Comparison of ENCODE assay signal across 1 cellular context in the genomic region with DNA sequence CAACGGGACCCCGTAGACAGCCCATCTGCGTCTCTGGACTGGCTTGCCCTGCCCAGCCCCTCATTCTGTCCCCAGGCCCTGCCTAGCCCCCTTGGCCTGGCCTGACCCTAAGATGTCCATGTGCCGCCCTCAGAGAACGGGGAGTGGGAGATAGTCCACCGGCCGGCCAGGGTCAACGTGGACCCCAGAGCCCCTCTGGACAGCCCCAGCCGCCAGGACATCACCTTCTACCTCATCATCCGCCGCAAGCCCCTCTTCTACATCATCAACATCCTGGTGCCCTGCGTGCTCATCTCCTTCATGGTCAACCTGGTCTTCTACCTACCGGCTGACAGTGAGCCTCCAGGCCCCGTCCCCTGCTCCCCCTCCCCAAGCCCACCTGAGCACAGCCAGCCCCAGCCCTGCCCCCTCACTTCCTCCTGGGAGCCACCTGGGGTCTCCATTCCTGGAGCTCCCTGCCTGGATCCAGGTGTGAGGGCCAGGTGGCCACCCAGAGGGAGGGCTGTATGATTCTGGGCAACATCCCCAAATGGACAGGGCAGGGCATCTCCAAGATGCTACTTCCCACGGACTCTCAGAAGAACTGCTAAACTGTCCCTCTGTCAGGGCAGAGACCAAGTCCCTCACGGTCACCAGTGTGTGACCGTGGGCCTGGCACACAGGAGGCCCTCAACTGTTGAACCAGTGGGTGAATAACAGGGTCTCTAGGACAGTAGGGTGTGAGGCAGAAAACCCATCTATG.
TF ChIP-seq lines count a peak whose summit lies in the region.

No MANE protein-coding gene starts in this region.

TF ChIP-seq in WTC11, 78 proteins besides CTCF, POLR2A, EP300 and RAD21 (continued from another document):
- TF ChIP-seq, protein P1, sequence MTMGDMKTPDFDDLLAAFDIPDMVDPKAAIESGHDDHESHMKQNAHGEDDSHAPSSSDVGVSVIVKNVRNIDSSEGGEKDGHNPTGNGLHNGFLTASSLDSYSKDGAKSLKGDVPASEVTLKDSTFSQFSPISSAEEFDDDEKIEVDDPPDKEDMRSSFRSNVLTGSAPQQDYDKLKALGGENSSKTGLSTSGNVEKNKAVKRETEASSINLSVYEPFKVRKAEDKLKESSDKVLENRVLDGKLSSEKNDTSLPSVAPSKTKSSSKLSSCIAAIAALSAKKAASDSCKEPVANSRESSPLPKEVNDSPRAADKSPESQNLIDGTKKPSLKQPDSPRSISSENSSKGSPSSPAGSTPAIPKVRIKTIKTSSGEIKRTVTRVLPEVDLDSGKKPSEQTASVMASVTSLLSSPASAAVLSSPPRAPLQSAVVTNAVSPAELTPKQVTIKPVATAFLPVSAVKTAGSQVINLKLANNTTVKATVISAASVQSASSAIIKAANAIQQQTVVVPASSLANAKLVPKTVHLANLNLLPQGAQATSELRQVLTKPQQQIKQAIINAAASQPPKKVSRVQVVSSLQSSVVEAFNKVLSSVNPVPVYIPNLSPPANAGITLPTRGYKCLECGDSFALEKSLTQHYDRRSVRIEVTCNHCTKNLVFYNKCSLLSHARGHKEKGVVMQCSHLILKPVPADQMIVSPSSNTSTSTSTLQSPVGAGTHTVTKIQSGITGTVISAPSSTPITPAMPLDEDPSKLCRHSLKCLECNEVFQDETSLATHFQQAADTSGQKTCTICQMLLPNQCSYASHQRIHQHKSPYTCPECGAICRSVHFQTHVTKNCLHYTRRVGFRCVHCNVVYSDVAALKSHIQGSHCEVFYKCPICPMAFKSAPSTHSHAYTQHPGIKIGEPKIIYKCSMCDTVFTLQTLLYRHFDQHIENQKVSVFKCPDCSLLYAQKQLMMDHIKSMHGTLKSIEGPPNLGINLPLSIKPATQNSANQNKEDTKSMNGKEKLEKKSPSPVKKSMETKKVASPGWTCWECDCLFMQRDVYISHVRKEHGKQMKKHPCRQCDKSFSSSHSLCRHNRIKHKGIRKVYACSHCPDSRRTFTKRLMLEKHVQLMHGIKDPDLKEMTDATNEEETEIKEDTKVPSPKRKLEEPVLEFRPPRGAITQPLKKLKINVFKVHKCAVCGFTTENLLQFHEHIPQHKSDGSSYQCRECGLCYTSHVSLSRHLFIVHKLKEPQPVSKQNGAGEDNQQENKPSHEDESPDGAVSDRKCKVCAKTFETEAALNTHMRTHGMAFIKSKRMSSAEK (CRISPR knock-in tag; IDR thresholded peaks at IDR 0.05; ENCODE audit: borderline replicate concordance) = no peak
- TF ChIP-seq PRRX2 (CRISPR knock-in tag; IDR thresholded peaks at IDR 0.05) = no peak
- no peak for TF ChIP-seq GTF2I (CRISPR knock-in tag; conservative IDR thresholded peaks at IDR 0.05)
- no peak for TF ChIP-seq CDX4 (CRISPR knock-in tag; IDR thresholded peaks at IDR 0.05; ENCODE audit: borderline replicate concordance)
- no peak for TF ChIP-seq SOX15 (CRISPR knock-in tag; IDR thresholded peaks at IDR 0.05)
- TF ChIP-seq ZNF138 (CRISPR knock-in tag; conservative IDR thresholded peaks at IDR 0.05) = no peak
